2 cellular contexts compared by ENCODE assay signal in the genomic region with DNA sequence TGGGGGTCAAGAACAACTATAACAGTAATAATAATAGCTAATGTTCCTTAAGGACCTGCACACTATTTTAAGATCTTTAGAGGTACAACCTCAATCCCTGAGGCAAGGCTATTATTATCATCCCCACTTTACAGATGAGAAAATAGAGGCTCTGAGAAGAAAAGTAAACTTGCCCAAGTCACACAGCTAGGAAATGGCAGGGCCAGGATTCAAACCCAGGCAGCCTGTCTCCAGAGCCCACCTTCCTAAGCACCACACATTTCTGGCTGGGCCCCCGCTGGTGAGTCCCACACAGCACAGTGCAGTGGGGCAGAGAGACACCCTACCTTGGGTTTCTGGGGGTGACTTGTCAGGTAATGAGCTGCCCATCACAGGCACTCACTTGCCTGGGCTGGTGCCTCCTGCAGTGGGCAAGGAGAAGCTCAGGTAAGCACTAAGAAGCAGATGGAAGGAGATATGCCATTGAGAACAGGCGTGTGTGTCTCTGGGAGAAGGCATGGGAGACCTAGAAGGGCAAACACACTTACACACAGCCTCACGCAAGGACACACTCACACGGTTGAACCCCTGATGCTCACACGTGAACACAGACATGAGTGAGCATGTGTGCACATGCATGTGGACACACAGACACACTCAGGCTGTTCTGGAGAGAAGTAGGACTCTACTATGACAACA.
TF ChIP-seq lines count a peak whose summit lies in the region.

No MANE protein-coding gene starts in this region.

TF ChIP-seq in HCT116, 20 proteins besides CTCF, POLR2A, EP300 and RAD21 (continued from another document):
- TF ChIP-seq, protein P1, sequence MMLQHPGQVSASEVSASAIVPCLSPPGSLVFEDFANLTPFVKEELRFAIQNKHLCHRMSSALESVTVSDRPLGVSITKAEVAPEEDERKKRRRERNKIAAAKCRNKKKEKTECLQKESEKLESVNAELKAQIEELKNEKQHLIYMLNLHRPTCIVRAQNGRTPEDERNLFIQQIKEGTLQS (IDR thresholded peaks at IDR 0.05): no peak
- TF ChIP-seq TCF7L2 (IDR thresholded peaks at IDR 0.05; ENCODE audit: borderline replicate concordance, extremely low read depth, insufficient read depth, insufficient read length): no peak
- TF ChIP-seq EZH2phosphoT487 (IDR thresholded peaks at IDR 0.05; ENCODE audit: borderline replicate concordance): no peak
- TF ChIP-seq CEBPB (IDR thresholded peaks at IDR 0.05; ENCODE audit: low read depth): no peak
- TF ChIP-seq CBX3 (IDR thresholded peaks at IDR 0.05; ENCODE audit: low read depth): no peak

TF ChIP-seq in SK-N-SH, 30 proteins besides CTCF, POLR2A, EP300 and RAD21:
- TF ChIP-seq, protein P2, sequence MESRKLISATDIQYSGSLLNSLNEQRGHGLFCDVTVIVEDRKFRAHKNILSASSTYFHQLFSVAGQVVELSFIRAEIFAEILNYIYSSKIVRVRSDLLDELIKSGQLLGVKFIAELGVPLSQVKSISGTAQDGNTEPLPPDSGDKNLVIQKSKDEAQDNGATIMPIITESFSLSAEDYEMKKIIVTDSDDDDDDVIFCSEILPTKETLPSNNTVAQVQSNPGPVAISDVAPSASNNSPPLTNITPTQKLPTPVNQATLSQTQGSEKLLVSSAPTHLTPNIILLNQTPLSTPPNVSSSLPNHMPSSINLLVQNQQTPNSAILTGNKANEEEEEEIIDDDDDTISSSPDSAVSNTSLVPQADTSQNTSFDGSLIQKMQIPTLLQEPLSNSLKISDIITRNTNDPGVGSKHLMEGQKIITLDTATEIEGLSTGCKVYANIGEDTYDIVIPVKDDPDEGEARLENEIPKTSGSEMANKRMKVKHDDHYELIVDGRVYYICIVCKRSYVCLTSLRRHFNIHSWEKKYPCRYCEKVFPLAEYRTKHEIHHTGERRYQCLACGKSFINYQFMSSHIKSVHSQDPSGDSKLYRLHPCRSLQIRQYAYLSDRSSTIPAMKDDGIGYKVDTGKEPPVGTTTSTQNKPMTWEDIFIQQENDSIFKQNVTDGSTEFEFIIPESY (IDR thresholded peaks at IDR 0.05; ENCODE audit: borderline replicate concordance, low read depth): no peak
